ENCODE assay signal across 10 cellular contexts in the genomic region with DNA sequence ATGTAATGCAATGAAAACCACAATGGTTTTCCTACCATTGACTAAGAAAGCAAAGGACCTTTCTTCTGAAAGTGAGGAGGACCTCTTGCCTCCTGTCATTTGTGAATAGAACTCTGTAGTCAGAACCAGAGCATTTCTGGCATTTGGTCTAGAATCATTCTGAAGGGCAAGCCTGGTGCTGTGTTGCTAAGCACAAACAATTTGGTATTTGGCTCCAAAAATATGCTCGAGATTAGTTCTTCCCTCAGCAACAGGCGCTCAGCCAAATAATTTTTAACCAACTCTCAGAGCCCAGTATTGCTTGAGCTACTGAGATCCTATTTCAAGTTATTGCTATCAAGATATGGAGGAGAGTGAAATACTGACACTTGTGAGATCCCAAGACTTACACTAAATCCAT.
DNase-seq lines count a peak whose midpoint lies in the region; ATAC-seq lines count a peak whose summit lies in the region.
"Had no signal": no experiment of that assay in that cellular context is flagged by ENCODE, and none has a peak within 500 bp of the region (broad histone marks: within the 10 kb centered on the region; RNA-seq: fewer than 3 reads in every experiment).

No MANE protein-coding gene starts in this region.

- H2BK12ac ChIP-seq in mesenchymal stem cell (ENCODE audit: low read length in 2 of 2), result no peak overlapping the region

- no peaks in the 10 kb centered on the region for H3K79me1 ChIP-seq in mesenchymal stem cell (replicated peaks; ENCODE audit: low read length, poor library complexity, severe bottlenecking)

- no peak overlapping the region for H3K4ac ChIP-seq in mesenchymal stem cell (ENCODE audit: low read depth in 1 of 2, low read length in 2 of 2)

- no peak overlapping the region for H4K91ac ChIP-seq in mesenchymal stem cell (ENCODE audit: low read length)

- no peak overlapping the region for H2BK5ac ChIP-seq in mesenchymal stem cell (ENCODE audit: low read depth, low read length, poor library complexity, severe bottlenecking)

- no peaks in the 10 kb centered on the region for H3K4me1 ChIP-seq in mesenchymal stem cell (ENCODE audit: control insufficient read depth, insufficient read depth, low read depth, low read length)

- DNase-seq in AG20443 (ENCODE audit: low spot score) (peak; percentile 44), NCI-H446 (lab: John Stamatoyannopoulos, UW) (peak; percentile 93 to 95), dermis microvascular lymphatic vessel endothelial cell (ENCODE audit: low read depth in 2 of 2) (peak; percentile 48 to 49), mesenchymal stem cell (peak; percentile 56), NCI-H1930 (lab: John Stamatoyannopoulos, UW) (no peak), NCI-H82 treated with DMSO at 0.1 percent for 48 hours (lab: John Stamatoyannopoulos, UW; ENCODE audit: unreplicated experiment) (no peak)
- no peak for DNase-seq in effector CD8-positive, alpha-beta T cell (lab: John Stamatoyannopoulos, UW)
- DNase-seq: CD8-positive, alpha-beta T cell; small intestine had no signal

- no peak overlapping the region for H4K8ac ChIP-seq in mesenchymal stem cell (ENCODE audit: low read length)

- no peaks in the 10 kb centered on the region for H3K27me3 ChIP-seq in mesenchymal stem cell (ENCODE audit: control insufficient read depth in 1 of 2, insufficient read depth in 1 of 2, low read length in 2 of 2)

- H2BK120ac ChIP-seq in mesenchymal stem cell (ENCODE audit: low read depth, low read length), result no peak overlapping the region

- ATAC-seq in GM18511 (IDR thresholded peaks at IDR 0.05; ENCODE audit: unreplicated experiment), result no peak
- ATAC-seq: CD8-positive, alpha-beta T cell had no signal

- H3K9me3 ChIP-seq in mesenchymal stem cell (ENCODE audit: control insufficient read depth, low read length), result no peaks in the 10 kb centered on the region

- H3K14ac ChIP-seq in mesenchymal stem cell (ENCODE audit: low read length in 2 of 2), result no peak overlapping the region

- H3K18ac ChIP-seq in mesenchymal stem cell (ENCODE audit: low read depth in 1 of 2, low read length in 2 of 2), result no peak overlapping the region

- no peaks in the 10 kb centered on the region for H3K36me3 ChIP-seq in mesenchymal stem cell (ENCODE audit: control insufficient read depth in 1 of 2, insufficient read depth in 2 of 2, low read depth in 1 of 2, low read length in 2 of 2)

- 83% methylated on average over 1 of the region's 2 CpGs for WGBS in mesenchymal stem cell

- H2BK15ac ChIP-seq in mesenchymal stem cell (ENCODE audit: low read depth, poor library complexity, severe bottlenecking), result no peak overlapping the region

- H3K27ac ChIP-seq in mesenchymal stem cell (ENCODE audit: low read length, poor library complexity, severe bottlenecking), result peak overlapping the region; percentile 61

- no peak overlapping the region for H3K4me2 ChIP-seq in mesenchymal stem cell (ENCODE audit: low read length, poor library complexity, severe bottlenecking)

- peak overlapping the region; percentile 69 for H3K9ac ChIP-seq in mesenchymal stem cell (ENCODE audit: low read length)

- no peak overlapping the region for H3K23ac ChIP-seq in mesenchymal stem cell (ENCODE audit: low read length in 2 of 2)

- H2AFZ ChIP-seq in mesenchymal stem cell (ENCODE audit: low read depth, low read length), result no peak overlapping the region

- no peak overlapping the region for H3K4me3 ChIP-seq in mesenchymal stem cell (ENCODE audit: insufficient read depth in 1 of 2, low read depth in 1 of 2, low read length in 2 of 2)

- no peak overlapping the region for H2AK5ac ChIP-seq in mesenchymal stem cell (ENCODE audit: low read length, severe bottlenecking)

Comparison
In these comparisons a context has a peak if more than half of its experiments do, and no peak if none do; other contexts are left out.
1. DNase-seq: peak in AG20443 (single experiment), NCI-H446 (2 of 2), dermis microvascular lymphatic vessel endothelial cell (2 of 2) and mesenchymal stem cell (single experiment); none in NCI-H1930 (0 of 2), NCI-H82 treated with DMSO at 0.1 percent for 48 hours (single experiment) and effector CD8-positive, alpha-beta T cell (single experiment).